ENCODE assay signal across 13 cellular contexts in genomic region chr4:1939664-1940509, GRCh38.
A peak's percentile ranks its signal among the peaks of the same experiment; 100 is the strongest.
DNase-seq lines count a peak whose midpoint lies in the region; ATAC-seq, FAIRE-seq and TF ChIP-seq lines count a peak whose summit lies in the region.
"Had no signal": no experiment of that assay in that cellular context is flagged by ENCODE, and none has a peak within 500 bp of the region (broad histone marks: within the 10 kb centered on the region; RNA-seq: fewer than 3 reads in every experiment).

No MANE protein-coding gene starts in this region.

- BruUV-seq in PC-3 (replicated peaks; lab: Mats Ljungman, UMichigan): no TSS peak

- ATAC-seq in PC-3 (peak; percentile 93), pancreas (peak; percentile 93 to 95 (median 95)), HG03521 (IDR thresholded peaks at IDR 0.05; ENCODE audit: unreplicated experiment) (no peak), GM18858 (IDR thresholded peaks at IDR 0.05; ENCODE audit: unreplicated experiment) (no peak), GM21390 (IDR thresholded peaks at IDR 0.05; ENCODE audit: unreplicated experiment) (no peak)

- H3K4me3 ChIP-seq in PC-3 (ENCODE audit: low read length) (0 out of 2 replicates have a peak overlapping the region, but pooled peaks have one; percentile 29), esophagus squamous epithelium (no peak overlapping the region), pancreas (no peak overlapping the region)
- H3K4me3 ChIP-seq: esophagus muscularis mucosa, testis had no signal

- H3K9me2 ChIP-seq in PC-3 (replicated peaks; ENCODE audit: low read length): no peaks in the 10 kb centered on the region

- H3K9ac ChIP-seq in PC-3 (ENCODE audit: low read length): peak overlapping the region; percentile 4; the same call in 1 of the 2 replicates

- intact Hi-C loops in PC-3 (cut with micrococcal nuclease): loop anchor here (5.0 kb wide), 1 partner anchor 267 kb away; no protein-coding TSS in a partner anchor
- intact Hi-C loops in esophagus squamous epithelium (cut with DNase I): no loop called here
- intact Hi-C loops in pancreas (cut with DNase I): no loop called here

- H4K20me1 ChIP-seq in PC-3 (ENCODE audit: low read length): no peaks in the 10 kb centered on the region

- H3K79me2 ChIP-seq in PC-3 (ENCODE audit: low read length): peaks cover 3% of the 10 kb centered on the region; the same call in 1 of the 2 replicates

- FAIRE-seq in H54 (lab: Jason Lieb, UNC) (peak; percentile 36), pancreas (lab: Jason Lieb, UNC) (no peak)
- FAIRE-seq: GM12892 had no signal

- peak overlapping the region; percentile 67 for H3K4me2 ChIP-seq in PC-3 (ENCODE audit: low read length)

- TF ChIP-seq CTCF in PC-3 (conservative IDR thresholded peaks at IDR 0.05; ENCODE audit: low read depth, low read length) (no peak), esophagus squamous epithelium (IDR thresholded peaks at IDR 0.05) (no peak), pancreas (IDR thresholded peaks at IDR 0.05) (no peak)

- H3F3A ChIP-seq in PC-3 (ENCODE audit: low read length, unreplicated experiment): peaks cover 9% of the 10 kb centered on the region

- POLR2A ChIA-PET in PC-3 (lab: Charles Lee; ENCODE audit: unreplicated experiment): interaction anchor here (0.7 kb wide), 1 partner anchor 10 kb away, joined by 3 read pairs; no protein-coding TSS in a partner anchor

- H3K27ac ChIP-seq in PC-3 (ENCODE audit: low read length) (peak overlapping the region; percentile 70), esophagus squamous epithelium (peak overlapping the region; percentile 55 to 68 (median 59)), pancreas (peak overlapping the region in 3 of 4 donors; percentile 39 to 62 (median 61))
- H3K27ac ChIP-seq: esophagus muscularis mucosa, testis had no signal

- no peak overlapping the region for H2AFZ ChIP-seq in PC-3 (ENCODE audit: low read length)

- H3K36me3 ChIP-seq in PC-3 (ENCODE audit: low read depth, low read length): peaks cover 42% of the 10 kb centered on the region
- peaks cover 0 to 86% (median 13%) of the 10 kb centered on the region in 3 donors for H3K36me3 ChIP-seq in esophagus squamous epithelium
- H3K36me3 ChIP-seq in pancreas: peaks cover 0 to 9% (median 0%) of the 10 kb centered on the region in 3 donors

- TF ChIP-seq POLR2A in H54 (IDR thresholded peaks at IDR 0.05; ENCODE audit: low read depth, low read length): no peak
- no peak for TF ChIP-seq POLR2A in esophagus squamous epithelium (IDR thresholded peaks at IDR 0.05)

- H3K9me3 ChIP-seq in PC-3 (ENCODE audit: low read length) (no peaks in the 10 kb centered on the region), esophagus squamous epithelium (no peaks in the 10 kb centered on the region), pancreas (no peaks in the 10 kb centered on the region)
- H3K9me3 ChIP-seq: esophagus muscularis mucosa, testis had no signal

- CTCF ChIA-PET in PC-3 (lab: Charles Lee): interaction anchor here (0.5 kb wide), 1 partner anchor 476 kb away, joined by 3 read pairs; no protein-coding TSS in a partner anchor

- 65 to 70% methylated on average over 11 of the region's 11 CpGs for WGBS in esophagus squamous epithelium, 2 donors
- 58 to 62% methylated on average over 11 of the region's 11 CpGs for WGBS in pancreas, 2 donors

- peak; percentile 55 for DNase-seq in H54 (ENCODE audit: insufficient read length, low spot score)
- peak; percentile 91 for DNase-seq in PC-3
- DNase-seq in esophagus squamous epithelium (lab: John Stamatoyannopoulos, UW): no peak
- DNase-seq in pancreas: peak in 2 of 6 donors; percentile 39 to 49
- DNase-seq in stimulated activated CD8-positive, alpha-beta memory T cell treated with anti-CD3 and anti-CD28 coated beads, Interleukin-4, amount 100 ng/mL, for 48 hours: no peak
- DNase-seq: activated CD4-positive, alpha-beta T cell treated with anti-CD3 and anti-CD28 coated beads, Interleukin-2, amount 50 U/mL, for 48 hours; NCI-H82; testis had no signal

- no peaks in the 10 kb centered on the region for H3K27me3 ChIP-seq in PC-3 (ENCODE audit: low read length)
- no peaks in the 10 kb centered on the region for H3K27me3 ChIP-seq in esophagus squamous epithelium
- H3K27me3 ChIP-seq in pancreas: no peaks in the 10 kb centered on the region
- H3K27me3 ChIP-seq: esophagus muscularis mucosa, testis had no signal

- peaks cover 27% of the 10 kb centered on the region for H3K4me1 ChIP-seq in PC-3 (ENCODE audit: insufficient read depth, low read length)
- peaks cover 0 to 18% (median 0%) of the 10 kb centered on the region in 3 donors for H3K4me1 ChIP-seq in esophagus squamous epithelium
- peaks cover 9 to 22% (median 15%) of the 10 kb centered on the region in 3 donors for H3K4me1 ChIP-seq in pancreas
- H3K4me1 ChIP-seq: testis had no signal

Comparison
In these comparisons a context has a peak if more than half of its experiments do, and no peak if none do; other contexts are left out.
1. DNase-seq: peak in H54 (single experiment) and PC-3 (single experiment); none in esophagus squamous epithelium (single experiment) and stimulated activated CD8-positive, alpha-beta memory T cell treated with anti-CD3 and anti-CD28 coated beads, Interleukin-4, amount 100 ng/mL, for 48 hours (single experiment).
2. ATAC-seq: peak in PC-3 (single experiment) and pancreas (4 of 4); none in HG03521 (single experiment), GM18858 (single experiment) and GM21390 (single experiment).
3. Peak in every context shown above with its lines, with median percentiles within 50 percentile points of each other: H3K27ac ChIP-seq.